1 cellular context compared by ENCODE assay signal in the genomic region with DNA sequence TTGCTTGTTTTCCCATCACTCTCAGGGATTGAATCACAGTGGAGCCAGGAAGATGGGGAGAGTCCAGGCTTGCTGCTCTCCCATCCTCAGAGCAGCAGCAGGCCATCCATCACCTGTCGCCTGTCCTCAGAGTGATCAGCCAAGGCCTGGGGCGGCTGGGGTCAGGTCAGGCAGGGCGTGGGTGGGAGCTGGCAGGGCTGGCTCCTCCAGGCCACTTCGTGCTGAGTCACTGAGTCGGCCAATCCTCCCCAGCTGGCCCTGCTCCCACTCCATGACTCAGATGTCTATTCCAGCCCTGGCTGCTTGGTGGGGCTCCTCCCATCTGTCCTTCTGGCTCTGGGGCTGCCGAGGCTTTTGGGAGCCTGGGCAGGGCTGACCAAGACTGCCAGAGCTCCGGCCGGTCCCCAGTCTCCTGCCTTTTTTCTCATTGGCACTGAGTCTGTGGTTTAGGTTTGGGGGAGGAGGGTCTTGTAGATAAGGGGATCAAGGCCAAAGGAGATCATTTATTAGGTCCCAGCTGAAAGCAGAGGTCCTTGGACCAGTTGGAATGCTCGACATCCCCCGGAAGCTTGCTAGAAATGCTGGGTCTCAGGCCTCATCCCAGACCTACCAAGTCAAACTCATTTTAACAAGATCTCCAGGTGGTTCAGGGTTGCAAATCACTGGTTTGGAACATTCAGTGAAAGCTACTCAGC.
TF ChIP-seq lines count a peak whose summit lies in the region.

No MANE protein-coding gene starts in this region.

TF ChIP-seq in K562, 482 proteins besides CTCF, POLR2A, EP300 and RAD21 (continued from another document and continues in another):
- TF ChIP-seq, protein P1, sequence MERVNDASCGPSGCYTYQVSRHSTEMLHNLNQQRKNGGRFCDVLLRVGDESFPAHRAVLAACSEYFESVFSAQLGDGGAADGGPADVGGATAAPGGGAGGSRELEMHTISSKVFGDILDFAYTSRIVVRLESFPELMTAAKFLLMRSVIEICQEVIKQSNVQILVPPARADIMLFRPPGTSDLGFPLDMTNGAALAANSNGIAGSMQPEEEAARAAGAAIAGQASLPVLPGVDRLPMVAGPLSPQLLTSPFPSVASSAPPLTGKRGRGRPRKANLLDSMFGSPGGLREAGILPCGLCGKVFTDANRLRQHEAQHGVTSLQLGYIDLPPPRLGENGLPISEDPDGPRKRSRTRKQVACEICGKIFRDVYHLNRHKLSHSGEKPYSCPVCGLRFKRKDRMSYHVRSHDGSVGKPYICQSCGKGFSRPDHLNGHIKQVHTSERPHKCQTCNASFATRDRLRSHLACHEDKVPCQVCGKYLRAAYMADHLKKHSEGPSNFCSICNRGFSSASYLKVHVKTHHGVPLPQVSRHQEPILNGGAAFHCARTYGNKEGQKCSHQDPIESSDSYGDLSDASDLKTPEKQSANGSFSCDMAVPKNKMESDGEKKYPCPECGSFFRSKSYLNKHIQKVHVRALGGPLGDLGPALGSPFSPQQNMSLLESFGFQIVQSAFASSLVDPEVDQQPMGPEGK (CRISPR knock-in tag; IDR thresholded peaks at IDR 0.05; ENCODE audit: borderline replicate concordance): no peak
- TF ChIP-seq CHD4 (IDR thresholded peaks at IDR 0.05; ENCODE audit: insufficient read depth, insufficient replicate concordance, low read depth, low read length, poor library complexity, severe bottlenecking) (no peak), NFE2 (IDR thresholded peaks at IDR 0.05; ENCODE audit: low read depth) (peak; percentile 100), HMG20A (CRISPR knock-in tag; conservative IDR thresholded peaks at IDR 0.05) (no peak), NFRKB (IDR thresholded peaks at IDR 0.05; ENCODE audit: low read depth) (peak; percentile 93), ZBTB1 (CRISPR knock-in tag; IDR thresholded peaks at IDR 0.05; ENCODE audit: borderline replicate concordance, low read depth) (no peak), CREBBP (IDR thresholded peaks at IDR 0.05; ENCODE audit: low read depth, low read length) (no peak), BCL6 (CRISPR knock-in tag; IDR thresholded peaks at IDR 0.05) (no peak), ZNF140 (CRISPR knock-in tag; IDR thresholded peaks at IDR 0.05) (no peak), ESRRB (CRISPR knock-in tag; IDR thresholded peaks at IDR 0.05; ENCODE audit: borderline replicate concordance) (no peak), GTF2E2 (tag; IDR thresholded peaks at IDR 0.05) (no peak), KDM4B (IDR thresholded peaks at IDR 0.05; ENCODE audit: borderline replicate concordance in 2 of 2, low read depth in 1 of 2) (no peak), NONO (IDR thresholded peaks at IDR 0.05; ENCODE audit: low read depth in 2 of 2, low read length in 1 of 2) (peak in 1 of 2 experiments; percentile 74; a peak in 2 of 4 replicates), ZNF551 (CRISPR knock-in tag; IDR thresholded peaks at IDR 0.05) (no peak), MCM7 (IDR thresholded peaks at IDR 0.05) (peak in 1 of 2 experiments; percentile 90; a peak in 1 of 4 replicates), ZFP36 (IDR thresholded peaks at IDR 0.05; ENCODE audit: low read depth, low read length, partially characterized antibody) (no peak), NELFE (IDR thresholded peaks at IDR 0.05; ENCODE audit: insufficient read depth, insufficient read length) (no peak), ELF4 (CRISPR knock-in tag; IDR thresholded peaks at IDR 0.05) (0 out of 2 replicates have a peak, but pooled peaks have one; percentile 26), ZZZ3 (IDR thresholded peaks at IDR 0.05) (no peak), HDAC3 (IDR thresholded peaks at IDR 0.05; ENCODE audit: borderline replicate concordance, partially characterized antibody) (peak; percentile 85), CEBPB (tag; IDR thresholded peaks at IDR 0.05) (no peak), ZC3H8 (IDR thresholded peaks at IDR 0.05) (0 out of 2 replicates have a peak, but pooled peaks have one; percentile 32), L3MBTL2 (IDR thresholded peaks at IDR 0.05) (peak; percentile 62; the same call in 1 of the 2 replicates), RBM22 (IDR thresholded peaks at IDR 0.05; ENCODE audit: low read depth, low read length, poor library complexity, severe bottlenecking) (peak; percentile 94), NCOA1 (IDR thresholded peaks at IDR 0.05; ENCODE audit: low read depth) (peak; percentile 94; the same call in 1 of the 2 replicates), ZNF699 (CRISPR knock-in tag; IDR thresholded peaks at IDR 0.05; ENCODE audit: insufficient replicate concordance) (no peak), ZNF780A (CRISPR knock-in tag; IDR thresholded peaks at IDR 0.05) (no peak), ESRRA (IDR thresholded peaks at IDR 0.05; ENCODE audit: borderline replicate concordance, low read depth) (peak; percentile 74), SMAD1 (IDR thresholded peaks at IDR 0.05; ENCODE audit: low read depth, low read length, partially characterized antibody) (peak; percentile 53), MYC (IDR thresholded peaks at IDR 0.05; ENCODE audit: low read depth, low read length) (0 out of 2 replicates have a peak, but pooled peaks have one; percentile 52), MYC (CRISPR knock-in tag; IDR thresholded peaks at IDR 0.05; ENCODE audit: borderline replicate concordance, low read depth) (no peak), SRF (CRISPR knock-in tag; IDR thresholded peaks at IDR 0.05) (peak in 1 of 2 experiments; percentile 38; a peak in 1 of 4 replicates), PYGO2 (tag; IDR thresholded peaks at IDR 0.05) (no peak), ZNF253 (CRISPR knock-in tag; conservative IDR thresholded peaks at IDR 0.05) (no peak), SAFB (IDR thresholded peaks at IDR 0.05; ENCODE audit: borderline replicate concordance, low read depth, low read length) (no peak), ZFP30 (CRISPR knock-in tag; IDR thresholded peaks at IDR 0.05; ENCODE audit: borderline replicate concordance) (no peak)
- TF ChIP-seq, protein P2, sequence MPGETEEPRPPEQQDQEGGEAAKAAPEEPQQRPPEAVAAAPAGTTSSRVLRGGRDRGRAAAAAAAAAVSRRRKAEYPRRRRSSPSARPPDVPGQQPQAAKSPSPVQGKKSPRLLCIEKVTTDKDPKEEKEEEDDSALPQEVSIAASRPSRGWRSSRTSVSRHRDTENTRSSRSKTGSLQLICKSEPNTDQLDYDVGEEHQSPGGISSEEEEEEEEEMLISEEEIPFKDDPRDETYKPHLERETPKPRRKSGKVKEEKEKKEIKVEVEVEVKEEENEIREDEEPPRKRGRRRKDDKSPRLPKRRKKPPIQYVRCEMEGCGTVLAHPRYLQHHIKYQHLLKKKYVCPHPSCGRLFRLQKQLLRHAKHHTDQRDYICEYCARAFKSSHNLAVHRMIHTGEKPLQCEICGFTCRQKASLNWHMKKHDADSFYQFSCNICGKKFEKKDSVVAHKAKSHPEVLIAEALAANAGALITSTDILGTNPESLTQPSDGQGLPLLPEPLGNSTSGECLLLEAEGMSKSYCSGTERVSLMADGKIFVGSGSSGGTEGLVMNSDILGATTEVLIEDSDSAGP (CRISPR knock-in tag; IDR thresholded peaks at IDR 0.05): no peak
- TF ChIP-seq, protein P3, sequence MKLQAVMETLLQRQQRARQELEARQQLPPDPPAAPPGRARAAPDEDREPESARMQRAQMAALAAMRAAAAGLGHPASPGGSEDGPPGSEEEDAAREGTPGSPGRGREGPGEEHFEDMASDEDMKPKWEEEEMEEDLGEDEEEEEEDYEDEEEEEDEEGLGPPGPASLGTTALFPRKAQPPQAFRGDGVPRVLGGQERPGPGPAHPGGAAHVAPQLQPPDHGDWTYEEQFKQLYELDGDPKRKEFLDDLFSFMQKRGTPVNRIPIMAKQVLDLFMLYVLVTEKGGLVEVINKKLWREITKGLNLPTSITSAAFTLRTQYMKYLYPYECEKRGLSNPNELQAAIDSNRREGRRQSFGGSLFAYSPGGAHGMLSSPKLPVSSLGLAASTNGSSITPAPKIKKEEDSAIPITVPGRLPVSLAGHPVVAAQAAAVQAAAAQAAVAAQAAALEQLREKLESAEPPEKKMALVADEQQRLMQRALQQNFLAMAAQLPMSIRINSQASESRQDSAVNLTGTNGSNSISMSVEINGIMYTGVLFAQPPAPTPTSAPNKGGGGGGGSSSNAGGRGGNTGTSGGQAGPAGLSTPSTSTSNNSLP (IDR thresholded peaks at IDR 0.05; ENCODE audit: borderline replicate concordance, low read depth, low read length): no peak
- TF ChIP-seq, protein P4, sequence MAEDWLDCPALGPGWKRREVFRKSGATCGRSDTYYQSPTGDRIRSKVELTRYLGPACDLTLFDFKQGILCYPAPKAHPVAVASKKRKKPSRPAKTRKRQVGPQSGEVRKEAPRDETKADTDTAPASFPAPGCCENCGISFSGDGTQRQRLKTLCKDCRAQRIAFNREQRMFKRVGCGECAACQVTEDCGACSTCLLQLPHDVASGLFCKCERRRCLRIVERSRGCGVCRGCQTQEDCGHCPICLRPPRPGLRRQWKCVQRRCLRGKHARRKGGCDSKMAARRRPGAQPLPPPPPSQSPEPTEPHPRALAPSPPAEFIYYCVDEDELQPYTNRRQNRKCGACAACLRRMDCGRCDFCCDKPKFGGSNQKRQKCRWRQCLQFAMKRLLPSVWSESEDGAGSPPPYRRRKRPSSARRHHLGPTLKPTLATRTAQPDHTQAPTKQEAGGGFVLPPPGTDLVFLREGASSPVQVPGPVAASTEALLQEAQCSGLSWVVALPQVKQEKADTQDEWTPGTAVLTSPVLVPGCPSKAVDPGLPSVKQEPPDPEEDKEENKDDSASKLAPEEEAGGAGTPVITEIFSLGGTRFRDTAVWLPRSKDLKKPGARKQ (CRISPR knock-in tag; IDR thresholded peaks at IDR 0.05): no peak
- TF ChIP-seq, protein P5, sequence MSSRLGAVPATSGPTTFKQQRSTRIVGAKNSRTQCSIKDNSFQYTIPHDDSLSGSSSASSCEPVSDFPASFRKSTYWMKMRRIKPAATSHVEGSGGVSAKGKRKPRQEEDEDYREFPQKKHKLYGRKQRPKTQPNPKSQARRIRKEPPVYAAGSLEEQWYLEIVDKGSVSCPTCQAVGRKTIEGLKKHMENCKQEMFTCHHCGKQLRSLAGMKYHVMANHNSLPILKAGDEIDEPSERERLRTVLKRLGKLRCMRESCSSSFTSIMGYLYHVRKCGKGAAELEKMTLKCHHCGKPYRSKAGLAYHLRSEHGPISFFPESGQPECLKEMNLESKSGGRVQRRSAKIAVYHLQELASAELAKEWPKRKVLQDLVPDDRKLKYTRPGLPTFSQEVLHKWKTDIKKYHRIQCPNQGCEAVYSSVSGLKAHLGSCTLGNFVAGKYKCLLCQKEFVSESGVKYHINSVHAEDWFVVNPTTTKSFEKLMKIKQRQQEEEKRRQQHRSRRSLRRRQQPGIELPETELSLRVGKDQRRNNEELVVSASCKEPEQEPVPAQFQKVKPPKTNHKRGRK (tag; IDR thresholded peaks at IDR 0.05): no peak
- TF ChIP-seq, protein P6, sequence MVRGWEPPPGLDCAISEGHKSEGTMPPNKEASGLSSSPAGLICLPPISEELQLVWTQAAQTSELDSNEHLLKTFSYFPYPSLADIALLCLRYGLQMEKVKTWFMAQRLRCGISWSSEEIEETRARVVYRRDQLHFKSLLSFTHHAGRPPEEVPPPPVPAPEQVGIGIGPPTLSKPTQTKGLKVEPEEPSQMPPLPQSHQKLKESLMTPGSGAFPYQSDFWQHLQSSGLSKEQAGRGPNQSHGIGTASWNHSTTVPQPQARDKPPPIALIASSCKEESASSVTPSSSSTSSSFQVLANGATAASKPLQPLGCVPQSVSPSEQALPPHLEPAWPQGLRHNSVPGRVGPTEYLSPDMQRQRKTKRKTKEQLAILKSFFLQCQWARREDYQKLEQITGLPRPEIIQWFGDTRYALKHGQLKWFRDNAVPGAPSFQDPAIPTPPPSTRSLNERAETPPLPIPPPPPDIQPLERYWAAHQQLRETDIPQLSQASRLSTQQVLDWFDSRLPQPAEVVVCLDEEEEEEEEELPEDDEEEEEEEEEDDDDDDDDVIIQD (CRISPR knock-in tag; IDR thresholded peaks at IDR 0.05): no peak
- TF ChIP-seq, protein P7, sequence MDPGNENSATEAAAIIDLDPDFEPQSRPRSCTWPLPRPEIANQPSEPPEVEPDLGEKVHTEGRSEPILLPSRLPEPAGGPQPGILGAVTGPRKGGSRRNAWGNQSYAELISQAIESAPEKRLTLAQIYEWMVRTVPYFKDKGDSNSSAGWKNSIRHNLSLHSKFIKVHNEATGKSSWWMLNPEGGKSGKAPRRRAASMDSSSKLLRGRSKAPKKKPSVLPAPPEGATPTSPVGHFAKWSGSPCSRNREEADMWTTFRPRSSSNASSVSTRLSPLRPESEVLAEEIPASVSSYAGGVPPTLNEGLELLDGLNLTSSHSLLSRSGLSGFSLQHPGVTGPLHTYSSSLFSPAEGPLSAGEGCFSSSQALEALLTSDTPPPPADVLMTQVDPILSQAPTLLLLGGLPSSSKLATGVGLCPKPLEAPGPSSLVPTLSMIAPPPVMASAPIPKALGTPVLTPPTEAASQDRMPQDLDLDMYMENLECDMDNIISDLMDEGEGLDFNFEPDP (CRISPR knock-in tag; IDR thresholded peaks at IDR 0.05): no peak
- TF ChIP-seq, protein P8, sequence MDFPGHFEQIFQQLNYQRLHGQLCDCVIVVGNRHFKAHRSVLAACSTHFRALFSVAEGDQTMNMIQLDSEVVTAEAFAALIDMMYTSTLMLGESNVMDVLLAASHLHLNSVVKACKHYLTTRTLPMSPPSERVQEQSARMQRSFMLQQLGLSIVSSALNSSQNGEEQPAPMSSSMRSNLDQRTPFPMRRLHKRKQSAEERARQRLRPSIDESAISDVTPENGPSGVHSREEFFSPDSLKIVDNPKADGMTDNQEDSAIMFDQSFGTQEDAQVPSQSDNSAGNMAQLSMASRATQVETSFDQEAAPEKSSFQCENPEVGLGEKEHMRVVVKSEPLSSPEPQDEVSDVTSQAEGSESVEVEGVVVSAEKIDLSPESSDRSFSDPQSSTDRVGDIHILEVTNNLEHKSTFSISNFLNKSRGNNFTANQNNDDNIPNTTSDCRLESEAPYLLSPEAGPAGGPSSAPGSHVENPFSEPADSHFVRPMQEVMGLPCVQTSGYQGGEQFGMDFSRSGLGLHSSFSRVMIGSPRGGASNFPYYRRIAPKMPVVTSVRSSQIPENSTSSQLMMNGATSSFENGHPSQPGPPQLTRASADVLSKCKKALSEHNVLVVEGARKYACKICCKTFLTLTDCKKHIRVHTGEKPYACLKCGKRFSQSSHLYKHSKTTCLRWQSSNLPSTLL (IDR thresholded peaks at IDR 0.05): 0 out of 2 replicates have a peak, but pooled peaks have one; percentile 50
- TF ChIP-seq, protein P9, sequence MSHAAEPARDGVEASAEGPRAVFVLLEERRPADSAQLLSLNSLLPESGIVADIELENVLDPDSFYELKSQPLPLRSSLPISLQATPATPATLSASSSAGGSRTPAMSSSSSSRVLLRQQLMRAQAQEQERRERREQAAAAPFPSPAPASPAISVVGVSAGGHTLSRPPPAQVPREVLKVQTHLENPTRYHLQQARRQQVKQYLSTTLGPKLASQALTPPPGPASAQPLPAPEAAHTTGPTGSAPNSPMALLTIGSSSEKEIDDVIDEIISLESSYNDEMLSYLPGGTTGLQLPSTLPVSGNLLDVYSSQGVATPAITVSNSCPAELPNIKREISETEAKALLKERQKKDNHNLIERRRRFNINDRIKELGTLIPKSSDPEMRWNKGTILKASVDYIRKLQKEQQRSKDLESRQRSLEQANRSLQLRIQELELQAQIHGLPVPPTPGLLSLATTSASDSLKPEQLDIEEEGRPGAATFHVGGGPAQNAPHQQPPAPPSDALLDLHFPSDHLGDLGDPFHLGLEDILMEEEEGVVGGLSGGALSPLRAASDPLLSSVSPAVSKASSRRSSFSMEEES (CRISPR knock-in tag; IDR thresholded peaks at IDR 0.05): no peak
- TF ChIP-seq, protein P10, sequence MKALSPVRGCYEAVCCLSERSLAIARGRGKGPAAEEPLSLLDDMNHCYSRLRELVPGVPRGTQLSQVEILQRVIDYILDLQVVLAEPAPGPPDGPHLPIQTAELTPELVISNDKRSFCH (CRISPR knock-in tag; IDR thresholded peaks at IDR 0.05): no peak
- TF ChIP-seq, protein P10 (tag; IDR thresholded peaks at IDR 0.05): no peak
